Comparison of ENCODE assay signal across 25 cellular contexts in genomic region chr3:318903-319302, GRCh38.
"Had no signal": no experiment of that assay in that cellular context is flagged by ENCODE, and none has a peak within 500 bp of the region (broad histone marks: within the 10 kb centered on the region; RNA-seq: fewer than 3 reads in every experiment).

No MANE protein-coding gene starts in this region.

- H3K27me3 ChIP-seq: colonic mucosa, esophagus muscularis mucosa, esophagus squamous epithelium, foreskin keratinocyte, gastrocnemius medialis, gastroesophageal sphincter, heart left ventricle, heart right ventricle, hepatocyte had no signal

- H3K4me1 ChIP-seq: colonic mucosa, esophagus muscularis mucosa, esophagus squamous epithelium, foreskin keratinocyte, gastrocnemius medialis, gastroesophageal sphincter, heart left ventricle, heart right ventricle had no signal

- H3K36me3 ChIP-seq: colonic mucosa, esophagus muscularis mucosa, esophagus squamous epithelium, gastrocnemius medialis, gastroesophageal sphincter, heart left ventricle, heart right ventricle had no signal

- H2AFZ ChIP-seq: hepatocyte had no signal

- H3K79me2 ChIP-seq: hepatocyte had no signal

- ATAC-seq: effector memory CD8-positive, alpha-beta T cell; esophagus mucosa; foreskin keratinocyte; gastrocnemius medialis; gastroesophageal sphincter; heart left ventricle; heart right ventricle had no signal

- DNase-seq: colonic mucosa; cortex of kidney; dermis blood vessel endothelial cell; dorsolateral prefrontal cortex; effector CD4-positive, alpha-beta T cell; effector CD8-positive, alpha-beta T cell; effector memory CD4-positive, alpha-beta T cell; effector memory CD8-positive, alpha-beta T cell; endodermal cell; erythroblast; esophagus squamous epithelium; foreskin fibroblast; foreskin keratinocyte; foreskin melanocyte; gastrocnemius medialis; glutamatergic neuron; head of caudate nucleus; heart left ventricle; heart right ventricle had no signal

- H3K9me3 ChIP-seq: colonic mucosa, esophagus muscularis mucosa, esophagus squamous epithelium, gastrocnemius medialis, gastroesophageal sphincter, heart right ventricle had no signal

- H3K27ac ChIP-seq: colonic mucosa, coronary artery, dorsolateral prefrontal cortex, epithelial cell of prostate, esophagus muscularis mucosa, esophagus squamous epithelium, foreskin keratinocyte, gastrocnemius medialis, gastroesophageal sphincter, heart left ventricle, heart right ventricle, hepatocyte had no signal

- H3K4me3 ChIP-seq: colonic mucosa, coronary artery, dorsolateral prefrontal cortex, esophagus muscularis mucosa, esophagus squamous epithelium, gastrocnemius medialis, gastroesophageal sphincter, heart left ventricle, heart right ventricle, hepatocyte had no signal

- H3K4me2 ChIP-seq: hepatocyte had no signal
